Comparison of ENCODE assay signal across 1 cellular context in genomic region chrX:2682582-2683177, GRCh38.
TF ChIP-seq lines count a peak whose summit lies in the region.

No MANE protein-coding gene starts in this region.

TF ChIP-seq in H1, 55 proteins besides CTCF, POLR2A, EP300 and RAD21 (continued from another document):
- no peak for TF ChIP-seq SIRT6 (IDR thresholded peaks at IDR 0.05; ENCODE audit: low read length)
- TF ChIP-seq E2F6 (IDR thresholded peaks at IDR 0.05) = no peak
- TF ChIP-seq ZNF274 (IDR thresholded peaks at IDR 0.05; ENCODE audit: borderline replicate concordance, extremely low read depth, low read length) = no peak
